20 cellular contexts compared by ENCODE assay signal in the genomic region with DNA sequence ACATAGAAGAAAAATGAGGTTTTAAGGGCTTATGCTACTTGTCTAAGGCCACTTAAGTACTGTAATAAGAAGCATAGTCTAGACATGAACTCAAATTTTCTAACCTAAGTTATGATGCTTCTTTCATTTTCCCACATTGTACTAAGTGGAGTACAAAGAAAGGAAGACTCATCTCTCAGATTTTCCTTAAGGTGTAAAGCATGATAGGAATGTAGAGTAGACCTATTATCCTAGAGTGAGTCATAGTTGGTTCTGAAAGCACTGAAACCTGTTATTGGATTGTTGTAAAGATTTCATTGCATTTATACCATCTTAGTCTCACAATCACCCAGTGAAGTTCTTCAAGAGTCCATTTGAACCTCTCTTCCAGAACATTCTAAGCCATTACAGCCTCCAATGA.
"Had no signal": no experiment of that assay in that cellular context is flagged by ENCODE, and none has a peak within 500 bp of the region (broad histone marks: within the 10 kb centered on the region; RNA-seq: fewer than 3 reads in every experiment).

No MANE protein-coding gene starts in this region.

- H3K9me3 ChIP-seq: mucosa of descending colon, thoracic aorta had no signal

- H3K36me3 ChIP-seq: thoracic aorta had no signal

- FAIRE-seq: small intestine had no signal

- H3K4me1 ChIP-seq: parathyroid adenoma had no signal

- H3K4me3 ChIP-seq: mucosa of descending colon, thoracic aorta had no signal

- DNase-seq: activated T-cell treated with anti-CD3 and anti-CD28 coated beads, Interleukin-2, amount 50 U/mL, for 24 hours; aorta; cortex of kidney; endodermal cell; foreskin fibroblast; mesenchymal stem cell; mucosa of descending colon; nucleus accumbens; small intestine; stimulated activated CD4-positive, alpha-beta T cell treated with anti-CD3 and anti-CD28 coated beads, Interleukin-15, amount 100 ng/mL, for 24 hours; stimulated activated CD8-positive, alpha-beta memory T cell treated with anti-CD3 and anti-CD28 coated beads, Interleukin-4, amount 100 ng/mL, for 48 hours; stimulated activated naive CD4-positive, alpha-beta T cell; T-helper 9 cell had no signal

- H3K27ac ChIP-seq: epithelial cell of prostate, parathyroid adenoma, thoracic aorta had no signal

- ATAC-seq: activated naive CD4-positive, alpha-beta T cell treated with anti-CD3 and anti-CD28 coated beads, Interleukin-2, amount 50 U/mL, for 72 hours; activated T-helper 17 cell treated with anti-CD3 and anti-CD28 coated beads, Interleukin-2, amount 50 U/mL, for 72 hours; mucosa of descending colon; sciatic nerve; WTC11 had no signal
